In genomic region chr9:122042056-122042455, GRCh38 we compare ENCODE assay signal across 32 cellular contexts.
"Had no signal": no experiment of that assay in that cellular context is flagged by ENCODE, and none has a peak within 500 bp of the region (broad histone marks: within the 10 kb centered on the region; RNA-seq: fewer than 3 reads in every experiment).

No MANE protein-coding gene starts in this region.

- H3K27ac Mint-ChIP-seq: activated CD4-positive, alpha-beta memory T cell treated with anti-CD3 and anti-CD28 coated beads for 36 hours; activated CD4-positive, alpha-beta T cell treated with anti-CD3 and anti-CD28 coated beads, Interleukin-2, amount 10 ng/mL, durations not matched to agents 7 days and 5 days; activated CD8-positive, alpha-beta memory T cell treated with anti-CD3 and anti-CD28 coated beads, Interleukin-2, amount 10 ng/mL, durations not matched to agents 7 days and 5 days; activated naive CD4-positive, alpha-beta T cell treated with anti-CD3 and anti-CD28 coated beads, Interleukin-2, amount 10 ng/mL, durations not matched to agents 7 days and 5 days; activated naive CD8-positive, alpha-beta T cell; activated naive CD8-positive, alpha-beta T cell treated with anti-CD3 and anti-CD28 coated beads, Interleukin-2, amount 50 U/mL, for 24 hours; brain had no signal

- H3K27ac ChIP-seq: Peyer's patch had no signal

- FAIRE-seq: bronchial epithelial cell had no signal

- H3K27me3 ChIP-seq: Peyer's patch had no signal

- H3K4me1 ChIP-seq: Peyer's patch had no signal

- DNase-seq: activated CD4-positive, alpha-beta memory T cell treated with anti-CD3 and anti-CD28 coated beads for 36 hours; activated CD4-positive, alpha-beta T cell treated with anti-CD3 and anti-CD28 coated beads, Interleukin-2, amount 10 ng/mL, durations not matched to agents 7 days and 5 days; activated CD8-positive, alpha-beta memory T cell treated with anti-CD3 and anti-CD28 coated beads for 24 hours; activated CD8-positive, alpha-beta memory T cell treated with anti-CD3 and anti-CD28 coated beads, Interleukin-2, amount 10 ng/mL, durations not matched to agents 7 days and 5 days; activated CD8-positive, alpha-beta memory T cell treated with anti-CD3 and anti-CD28 coated beads, Interleukin-2, amount 50 U/mL, for 48 hours; activated effector memory CD4-positive, alpha-beta T cell treated with Interleukin-2 at 50 U/mL for 16 hours; activated naive CD4-positive, alpha-beta T cell treated with anti-CD3 and anti-CD28 coated beads, Interleukin-2, amount 10 ng/mL, durations not matched to agents 7 days and 5 days; activated naive CD8-positive, alpha-beta T cell treated with anti-CD3 and anti-CD28 coated beads, Interleukin-2, amount 50 U/mL, for 24 hours; activated T-cell treated with anti-CD3 and anti-CD28 coated beads, Interleukin-2, amount 50 U/mL, for 48 hours; anterior cingulate cortex; caudate nucleus; cerebellar nuclear complex; Karpas-422; KBM-7; NCI-H1092; NCI-H1436 treated with DMSO at 0.1 percent for 48 hours; NCI-H1694 treated with DMSO at 0.1 percent for 48 hours; NCI-H2029; NCI-H510A; NCI-H748 treated with DMSO at 0.1 percent for 48 hours; NK-92 treated with Interleukin-12 subunit alpha and Interleukin-12 subunit beta, amount 100 ng/mL, for 24 hours; PC-3; Peyer's patch; RPMI8226; SHP77 treated with DMSO at 0.1 percent for 48 hours; T-helper 1 cell; T-helper 2 cell; T-helper 9 cell had no signal

- H3K4me3 ChIP-seq: Peyer's patch had no signal

- H3K4me3 Mint-ChIP-seq: activated CD4-positive, alpha-beta memory T cell treated with anti-CD3 and anti-CD28 coated beads for 36 hours; activated CD4-positive, alpha-beta T cell treated with anti-CD3 and anti-CD28 coated beads, Interleukin-2, amount 10 ng/mL, durations not matched to agents 7 days and 5 days; activated CD8-positive, alpha-beta memory T cell treated with anti-CD3 and anti-CD28 coated beads, Interleukin-2, amount 10 ng/mL, durations not matched to agents 7 days and 5 days; activated naive CD4-positive, alpha-beta T cell treated with anti-CD3 and anti-CD28 coated beads, Interleukin-2, amount 10 ng/mL, durations not matched to agents 7 days and 5 days; activated naive CD8-positive, alpha-beta T cell; activated naive CD8-positive, alpha-beta T cell treated with anti-CD3 and anti-CD28 coated beads, Interleukin-2, amount 50 U/mL, for 24 hours; brain had no signal

- H3K4me1 Mint-ChIP-seq: activated CD4-positive, alpha-beta T cell treated with anti-CD3 and anti-CD28 coated beads, Interleukin-2, amount 10 ng/mL, durations not matched to agents 7 days and 5 days; activated CD8-positive, alpha-beta memory T cell treated with anti-CD3 and anti-CD28 coated beads, Interleukin-2, amount 10 ng/mL, durations not matched to agents 7 days and 5 days; activated naive CD4-positive, alpha-beta T cell treated with anti-CD3 and anti-CD28 coated beads, Interleukin-2, amount 10 ng/mL, durations not matched to agents 7 days and 5 days had no signal

- ATAC-seq: activated CD8-positive, alpha-beta memory T cell treated with anti-CD3 and anti-CD28 coated beads, Interleukin-2, amount 10 ng/mL, durations not matched to agents 7 days and 5 days; activated naive CD8-positive, alpha-beta T cell treated with anti-CD3 and anti-CD28 coated beads, Interleukin-2, amount 50 U/mL, for 24 hours; PC-3; SK-N-SH treated with all-trans-retinoic acid at 6 μM for 48 hours had no signal

- H3K27me3 Mint-ChIP-seq: activated CD4-positive, alpha-beta memory T cell treated with anti-CD3 and anti-CD28 coated beads for 36 hours; activated CD4-positive, alpha-beta T cell treated with anti-CD3 and anti-CD28 coated beads, Interleukin-2, amount 10 ng/mL, durations not matched to agents 7 days and 5 days; activated CD8-positive, alpha-beta memory T cell treated with anti-CD3 and anti-CD28 coated beads, Interleukin-2, amount 10 ng/mL, durations not matched to agents 7 days and 5 days; activated naive CD4-positive, alpha-beta T cell treated with anti-CD3 and anti-CD28 coated beads, Interleukin-2, amount 10 ng/mL, durations not matched to agents 7 days and 5 days; activated naive CD8-positive, alpha-beta T cell; activated naive CD8-positive, alpha-beta T cell treated with anti-CD3 and anti-CD28 coated beads, Interleukin-2, amount 50 U/mL, for 24 hours; brain had no signal
